8 cellular contexts compared by ENCODE assay signal in genomic region chr1:246567258-246568235, GRCh38. TPM values are rescaled to one million over a fixed set of nuclear protein-coding genes. Genes with fewer than 3 reads are reported as not detected.
DNase-seq lines count a peak whose midpoint lies in the region; ATAC-seq and TF ChIP-seq lines count a peak whose summit lies in the region.

No MANE protein-coding gene starts in this region.

- no peak overlapping the region for H3K4ac ChIP-seq in H9 (ENCODE audit: low read depth, low read length)

- no peak overlapping the region for H2BK15ac ChIP-seq in H9 (ENCODE audit: low read depth, low read length)

- no peaks in the 10 kb centered on the region for H3K9me3 ChIP-seq in H9 (ENCODE audit: control insufficient read depth, low read depth, low read length)

- peak; percentile 10 for DNase-seq in Ammon's horn (ENCODE audit: low spot score)
- DNase-seq in H9 = no peak
- no peak for DNase-seq in T-cell
- DNase-seq in epithelial cell of proximal tubule (ENCODE audit: low read depth) = no peak
- no peak for DNase-seq in osteocyte (ENCODE audit: extremely low spot score, unreplicated experiment)
- no peak for DNase-seq in effector CD4-positive, alpha-beta T cell

- no peaks in the 10 kb centered on the region; the same call in 1 of the 2 replicates for H3K4me1 ChIP-seq in H9 (ENCODE audit: insufficient read depth, low read length)

- peak overlapping the region; percentile 97 to 98 for H3K4me3 Mint-ChIP-seq in H9
- peak overlapping the region; percentile 97 to 99 (median 98) for H3K4me3 Mint-ChIP-seq in T-cell
- peak overlapping the region; percentile 97 for H3K4me3 Mint-ChIP-seq in osteocyte (ENCODE audit: unreplicated experiment)

- no peak overlapping the region for H3K56ac ChIP-seq in H9 (ENCODE audit: insufficient read length, low read depth, low read length)

- no peak overlapping the region for H2BK5ac ChIP-seq in H9 (ENCODE audit: insufficient read length, low read length)

- H4K5ac ChIP-seq in H9 (ENCODE audit: insufficient read length, low read depth, low read length) = no peak overlapping the region

- H3K4me1 Mint-ChIP-seq in H9 (peaks cover 13 to 14% of the 10 kb centered on the region in 2 experiments), T-cell (peaks cover 60 to 66% (median 62%) of the 10 kb centered on the region in 3 donors), osteocyte (ENCODE audit: unreplicated experiment) (peaks cover 46% of the 10 kb centered on the region)

- no peak overlapping the region for H2AK5ac ChIP-seq in H9 (ENCODE audit: insufficient read length, low read length)

- peaks cover 4% of the 10 kb centered on the region for H3K79me1 ChIP-seq in H9 (ENCODE audit: insufficient read depth, low read depth, low read length, poor library complexity, severe bottlenecking)

- H2BK12ac ChIP-seq in H9 (ENCODE audit: insufficient read length, low read depth, low read length) = no peak overlapping the region

- peaks cover 7% of the 10 kb centered on the region for H3K23me2 ChIP-seq in H9 (ENCODE audit: insufficient read length, low read depth, low read length, poor library complexity, severe bottlenecking)

- H3K27me3 ChIP-seq in H9 (ENCODE audit: insufficient read depth, low read length) = no peaks in the 10 kb centered on the region

- H3K4me3 ChIP-seq in epithelial cell of proximal tubule (ENCODE audit: low read depth, low read length) = peak overlapping the region; percentile 96

- TF ChIP-seq CTCF in H9 (conservative IDR thresholded peaks at IDR 0.05) = no peak
- TF ChIP-seq CTCF in epithelial cell of proximal tubule (conservative IDR thresholded peaks at IDR 0.05; ENCODE audit: low read depth, low read length) = no peak
- TF ChIP-seq CTCF in osteocyte (IDR thresholded peaks at IDR 0.05) = no peak

- no peak overlapping the region for H2AFZ ChIP-seq in H9 (ENCODE audit: low read length)

- H3K9me3 Mint-ChIP-seq in H9 (0 out of 5 replicates have a peak, but pooled peaks cover 0 to 2% of the 10 kb centered on the region in 2 experiments), T-cell (no peaks in the 10 kb centered on the region), osteocyte (ENCODE audit: unreplicated experiment) (no peaks in the 10 kb centered on the region)

- ATAC-seq in T-cell (replicated peaks in 1 of 4) = no peak
- no peak for ATAC-seq in GM19463 (IDR thresholded peaks at IDR 0.05; ENCODE audit: unreplicated experiment)
- no peak for ATAC-seq in HG03342 (IDR thresholded peaks at IDR 0.05; ENCODE audit: unreplicated experiment)

- no peak overlapping the region for H3K14ac ChIP-seq in H9 (ENCODE audit: insufficient read depth, low read length)

- no peak overlapping the region for H4K8ac ChIP-seq in H9 (replicated peaks; ENCODE audit: insufficient read length, low read depth, low read length)

- CTCF ChIA-PET in T-cell (lab: Charles Lee) = interaction anchor here (0.6 to 1.0 kb wide), 4 partner anchors 32 to 614 kb away, joined by 3 read pairs; no protein-coding TSS in a partner anchor

- H3K27me3 Mint-ChIP-seq in H9 (ENCODE audit: low read depth) (no peaks in the 10 kb centered on the region), T-cell (no peaks in the 10 kb centered on the region), osteocyte (ENCODE audit: unreplicated experiment) (no peaks in the 10 kb centered on the region)

- H3K27ac ChIP-seq in H9 (ENCODE audit: insufficient read length, low read depth, low read length) = no peak overlapping the region

- H3K36me3 Mint-ChIP-seq in H9 (ENCODE audit: insufficient read depth in 1 of 3, low read depth in 3 of 3) (peaks cover 2 to 18% (median 12%) of the 10 kb centered on the region in 3 experiments), T-cell (peaks cover 2% of the 10 kb centered on the region), osteocyte (ENCODE audit: unreplicated experiment) (peaks cover 2% of the 10 kb centered on the region)

- peaks cover 14% of the 10 kb centered on the region; the same call in 1 of the 2 replicates for H3K79me2 ChIP-seq in H9 (ENCODE audit: insufficient read depth, low read length)

- peak overlapping the region; percentile 58 for H3K4me2 ChIP-seq in H9 (ENCODE audit: insufficient read depth, insufficient read length, low read length)

- no peak overlapping the region for H2BK20ac ChIP-seq in H9 (ENCODE audit: low read depth, low read length, poor library complexity, severe bottlenecking)

- H3K27ac Mint-ChIP-seq in H9 (peak overlapping the region in 1 of 3 experiments; percentile 23; a peak in 3 of 7 replicates), T-cell (peak overlapping the region; percentile 93 to 94), osteocyte (ENCODE audit: unreplicated experiment) (peak overlapping the region; percentile 96)

- no peak overlapping the region for H3T11ph ChIP-seq in H9 (ENCODE audit: low read length)

- no peak overlapping the region for H3K18ac ChIP-seq in H9 (ENCODE audit: insufficient read length, low read depth, low read length)

- POLR2A ChIA-PET in T-cell (lab: Charles Lee) = interaction anchor here (0.6 to 0.7 kb wide), 3 partner anchors 14 to 433 kb away, joined by 3 read pairs; no protein-coding TSS in a partner anchor

- WGBS in H9 (ENCODE audit: extremely low coverage, insufficient read length, low lambda C conversion rate) = no CpG with 5 or more reads among the region's 13 CpGs

- H2BK120ac ChIP-seq in H9 (ENCODE audit: low read depth, low read length, poor library complexity, severe bottlenecking) = no peak overlapping the region

- peak overlapping the region; percentile 41 for H3K9ac ChIP-seq in H9 (ENCODE audit: extremely low read depth, insufficient read length, low read length)

- no peak overlapping the region for H3K23ac ChIP-seq in H9 (ENCODE audit: insufficient read length, low read depth, low read length)

- no peak overlapping the region for H4K91ac ChIP-seq in H9 (ENCODE audit: insufficient read length, low read depth, low read length)

- H4K20me1 ChIP-seq in H9 (ENCODE audit: control insufficient read depth, insufficient read depth, insufficient read length) = no peaks in the 10 kb centered on the region

RNA-seq across cellular contexts. Expression of gene CNST, which starts 1.3 kb away (rescaled TPM):
- total RNA-seq in H9 (2021) = 18.0 and 19.8 TPM in 2 replicates
- total RNA-seq in T-cell = 10 to 100 TPM; 69.0 to 87.3 (median 74.4) TPM
- total RNA-seq in epithelial cell of proximal tubule = 8.3 and 9.2 TPM in 2 replicates
- 26.8 and 32.9 TPM in 2 replicates for total RNA-seq in osteocyte

RNA-seq across cellular contexts. Expression of gene TFB2M, which starts 1.5 kb away (rescaled TPM):
- 27.0 and 27.7 TPM in 2 replicates for total RNA-seq in H9 (2021)
- total RNA-seq in T-cell = 10 to 100 TPM in 3 of 5 donors, 1 to 10 TPM in 2; 8.5 to 11.8 (median 10.1) TPM
- total RNA-seq in epithelial cell of proximal tubule = 15.5 and 16.6 TPM in 2 replicates
- 11.5 and 12.5 TPM in 2 replicates for total RNA-seq in osteocyte
